In the genomic region with DNA sequence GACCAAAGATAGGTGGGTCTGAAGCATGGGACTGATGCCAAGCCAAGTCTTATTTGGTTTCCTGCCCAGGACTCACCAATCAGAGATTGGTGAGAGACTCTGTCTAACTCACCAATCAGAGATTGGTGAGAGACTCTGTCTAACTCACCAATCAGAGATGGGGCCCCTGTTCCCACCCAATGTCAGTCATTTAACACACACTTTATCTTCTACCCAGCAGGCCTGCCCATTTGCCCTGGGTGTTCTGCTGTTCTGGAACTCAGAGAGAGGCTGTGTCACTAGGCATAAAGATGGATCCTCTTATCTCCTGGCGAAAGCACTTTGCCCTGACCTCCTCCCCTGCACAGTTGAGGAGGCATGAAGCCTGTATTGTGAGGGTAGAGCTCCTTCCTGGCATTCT, we compare ENCODE assay signal across 21 cellular contexts. TPM values are rescaled to one million over a fixed set of nuclear protein-coding genes. Genes with fewer than 3 reads are reported as not detected.
A peak's percentile ranks its signal among the peaks of the same experiment; 100 is the strongest.
DNase-seq lines count a peak whose midpoint lies in the region; ATAC-seq, FAIRE-seq and TF ChIP-seq lines count a peak whose summit lies in the region.
"Had no signal": no experiment of that assay in that cellular context is flagged by ENCODE, and none has a peak within 500 bp of the region (broad histone marks: within the 10 kb centered on the region; RNA-seq: fewer than 3 reads in every experiment).

No MANE protein-coding gene starts in this region.

- no peak for TF ChIP-seq EP300 in GM12878 (IDR thresholded peaks at IDR 0.05; ENCODE audit: borderline replicate concordance in 1 of 2, control insufficient read depth in 1 of 2, low read depth in 2 of 2, low read length in 2 of 2)

- H3K9ac ChIP-seq in GM12878 (ENCODE audit: control insufficient read depth, insufficient read depth, low read length) = no peak overlapping the region
- H3K9ac ChIP-seq: BLaER1 had no signal

- BruUV-seq in GM12878 (replicated peaks; lab: Mats Ljungman, UMichigan) (no TSS peak), A673 (replicated peaks; lab: Mats Ljungman, UMichigan) (no TSS peak)

- H3K9me3 Mint-ChIP-seq in progenitor cell of endocrine pancreas (ENCODE audit: low read depth) = peaks cover 5% of the 10 kb centered on the region
- H3K9me3 Mint-ChIP-seq: activated T-helper 1 cell treated with anti-CD3 and anti-CD28 coated beads, Interleukin-12 subunit alpha, Interleukin-12 subunit beta, Interleukin-2, Interleukin-4 antibody, amounts not matched to agents 30 ng/mL and 10 ng/mL and 1 ng/mL, durations not matched to agents 14 hours and 24 hours and 36 hours; natural killer cell treated with Interleukin-12 subunit alpha and Interleukin-12 subunit beta and Interleukin-15 and Interleukin-18, amount 100 ng/mL, for 72 hours; stimulated activated naive B cell treated with anti-CD40 and anti-IgM and Interleukin-4, amounts not matched to agents 10 μg/mL and 1 μg/mL and 100 μg/mL, for 72 hours; T-helper 2 cell treated with Interferon-gamma antibody and Interleukin-4, amounts not matched to agents 5 μg/mL and 100 μg/mL, for 36 hours had no signal

- H3K36me3 Mint-ChIP-seq in progenitor cell of endocrine pancreas (ENCODE audit: insufficient read depth) = no peaks in the 10 kb centered on the region
- H3K36me3 Mint-ChIP-seq: natural killer cell treated with Interleukin-12 subunit alpha and Interleukin-12 subunit beta and Interleukin-15 and Interleukin-18, amount 100 ng/mL, for 72 hours; stimulated activated naive B cell treated with anti-CD40 and anti-IgM and Interleukin-4, amounts not matched to agents 10 μg/mL and 1 μg/mL and 100 μg/mL, for 72 hours had no signal

- H3K4me3 ChIP-seq in cardiac muscle cell (no peak overlapping the region), GM12878 (no peak overlapping the region), testis (no peak overlapping the region), A673 (ENCODE audit: low read depth, low read length, poor library complexity, severe bottlenecking) (no peak overlapping the region)
- H3K4me3 ChIP-seq: BLaER1, transverse colon had no signal

- no peak overlapping the region for H3K4me2 ChIP-seq in GM12878 (ENCODE audit: control insufficient read depth, insufficient read depth)
- H3K4me2 ChIP-seq: BLaER1 had no signal

- TF ChIP-seq CTCF in cardiac muscle cell (IDR thresholded peaks at IDR 0.05; ENCODE audit: low read depth, low read length) (no peak), GM12878 (IDR thresholded peaks at IDR 0.05 in 2 of 3, conservative IDR thresholded peaks at IDR 0.05 in 1 of 3; ENCODE audit: control insufficient read depth in 2 of 3, extremely low read depth in 1 of 3, insufficient read depth in 1 of 3, low read depth in 3 of 3, low read length in 3 of 3) (no peak), testis (IDR thresholded peaks at IDR 0.05) (no peak), progenitor cell of endocrine pancreas (IDR thresholded peaks at IDR 0.05; ENCODE audit: unreplicated experiment) (no peak), A673 (conservative IDR thresholded peaks at IDR 0.05; ENCODE audit: low read depth, low read length) (no peak)

- no peaks in the 10 kb centered on the region for H3K36me3 ChIP-seq in cardiac muscle cell
- H3K36me3 ChIP-seq in GM12878 (ENCODE audit: control insufficient read depth in 2 of 2, insufficient read depth in 2 of 2, low read length in 1 of 2) = no peaks in the 10 kb centered on the region
- no peaks in the 10 kb centered on the region for H3K36me3 ChIP-seq in testis (ENCODE audit: low read depth, missing control alignments)
- H3K36me3 ChIP-seq in A673 (ENCODE audit: insufficient read depth, low read length, poor library complexity, severe bottlenecking) = no peaks in the 10 kb centered on the region
- H3K36me3 ChIP-seq: BLaER1, transverse colon had no signal

- DNase-seq in cardiac muscle cell (ENCODE audit: low read depth in 1 of 2, low spot score in 1 of 2) = peak; percentile 17 to 38
- DNase-seq in left ventricle myocardium superior = no peak
- peak; percentile 52 for DNase-seq in NCI-H69 (lab: John Stamatoyannopoulos, UW)
- DNase-seq in GM12878 (ENCODE audit: low read depth, low spot score) = no peak
- peak; percentile 81 for DNase-seq in testis
- DNase-seq in progenitor cell of endocrine pancreas (ENCODE audit: low spot score, unreplicated experiment) = no peak
- DNase-seq in RPMI8226 = no peak
- DNase-seq in A673 (ENCODE audit: low spot score) = no peak
- DNase-seq: activated CD4-positive, CD25-positive, alpha-beta regulatory T cell treated with anti-CD3 and anti-CD28 coated beads, Interleukin-2, amount 50 U/mL, for 72 hours; anterior cingulate cortex; endodermal cell; HCEC 1CT; islet precursor cell; NCI-H1436; SHP77 treated with DMSO at 0.1 percent for 48 hours; stimulated activated naive B cell treated with anti-CD40 and anti-IgM and Interleukin-4, amounts not matched to agents 10 μg/mL and 1 μg/mL and 100 μg/mL, for 72 hours; transverse colon had no signal

- in situ Hi-C loops in GM12878 (cut with MboI) = no loop called here

- H3K4me1 Mint-ChIP-seq in progenitor cell of endocrine pancreas (ENCODE audit: low read depth) = no peaks in the 10 kb centered on the region

- TF ChIP-seq POLR2A in GM12878 (IDR thresholded peaks at IDR 0.05; ENCODE audit: low read depth, low read length) (no peak), testis (IDR thresholded peaks at IDR 0.05) (no peak)

- H3K27ac ChIP-seq in cardiac muscle cell = peak overlapping the region; percentile 16
- no peak overlapping the region for H3K27ac ChIP-seq in GM12878 (ENCODE audit: control insufficient read depth, insufficient read depth)
- H3K27ac ChIP-seq in testis = no peak overlapping the region
- H3K27ac ChIP-seq in A673 (ENCODE audit: low read depth, low read length, poor library complexity, severe bottlenecking) = no peak overlapping the region
- H3K27ac ChIP-seq: BLaER1, transverse colon had no signal

- no peaks in the 10 kb centered on the region for H4K20me1 ChIP-seq in GM12878 (ENCODE audit: control insufficient read depth, insufficient read depth)
- H4K20me1 ChIP-seq: BLaER1 had no signal

- intact Hi-C loops in left ventricle myocardium superior (cut with micrococcal nuclease) = no loop called here
- intact Hi-C loops in GM12878 (cut with micrococcal nuclease; ENCODE audit: unreplicated experiment) = loop anchor here (5.0 to 10.0 kb wide), 2 partner anchors 70 to 232 kb away; a partner anchor contains a TSS
- intact Hi-C loops in testis (cut with DNase I; ENCODE audit: low total_unique reads) = no loop called here
- intact Hi-C loops in A673 (cut with micrococcal nuclease; ENCODE audit: unreplicated experiment) = no loop called here

- 93% methylated on average over 1 of the region's 1 CpG for WGBS in GM12878 (ENCODE audit: insufficient coverage, insufficient replicate concordance, low lambda C conversion rate, missing lambda C conversion rate)
- 63 to 64% methylated on average over 1 of the region's 1 CpG for WGBS in testis, 2 donors

- H3K9me3 ChIP-seq in cardiac muscle cell (ENCODE audit: low read depth) (no peaks in the 10 kb centered on the region), GM12878 (replicated peaks; ENCODE audit: control insufficient read depth, insufficient read depth, low read length) (no peaks in the 10 kb centered on the region; the same call in 2 of the 3 replicates), testis (no peaks in the 10 kb centered on the region), A673 (ENCODE audit: low read depth, low read length, poor library complexity, severe bottlenecking) (no peaks in the 10 kb centered on the region)

- SMC1A ChIA-PET in GM12878 (lab: Charles Lee; ENCODE audit: uncharacterized antibody, unreplicated experiment) = interaction anchor here (1.1 to 2.1 kb wide), 4 partner anchors 10 to 128 kb away, joined by 3 to 11 read pairs (median 4); no protein-coding TSS in a partner anchor

- H2AFZ ChIP-seq in GM12878 (ENCODE audit: control insufficient read depth, low read depth, low read length) = peak overlapping the region; percentile 24; the same call in 1 of the 2 replicates

- POLR2A ChIA-PET in GM12878 (lab: Charles Lee) = interaction anchor here (0.5 kb wide), 1 partner anchor 214 kb away, joined by 4 read pairs; no protein-coding TSS in a partner anchor
- POLR2A ChIA-PET in A673 (lab: Charles Lee; ENCODE audit: low non-redundant PET) = no interaction called here

- TF ChIP-seq RAD21 in GM12878 (IDR thresholded peaks at IDR 0.05; ENCODE audit: insufficient read depth, low read depth, low read length) = no peak

- H3K79me2 ChIP-seq in GM12878 (ENCODE audit: control insufficient read depth, insufficient read depth, low read length) = no peaks in the 10 kb centered on the region

- CTCF ChIA-PET in GM12878 (lab: Yijun Ruan, JAX) (interaction anchor here (0.9 to 7.7 kb wide), 4 partner anchors 10 to 130 kb away, joined by 3 to 84 read pairs (median 38); a partner anchor contains a TSS), A673 (lab: Charles Lee) (no interaction called here)

- peaks cover 6% of the 10 kb centered on the region for H3K4me1 ChIP-seq in cardiac muscle cell (ENCODE audit: low read depth)
- H3K4me1 ChIP-seq in GM12878 (ENCODE audit: control insufficient read depth, insufficient read depth, low read length) = peaks cover 4% of the 10 kb centered on the region; the same call in 1 of the 2 replicates
- H3K4me1 ChIP-seq in testis = peaks cover 4% of the 10 kb centered on the region
- no peaks in the 10 kb centered on the region for H3K4me1 ChIP-seq in A673 (ENCODE audit: insufficient read depth, low read length, poor library complexity, severe bottlenecking)

- H3K27me3 ChIP-seq in cardiac muscle cell (no peaks in the 10 kb centered on the region), GM12878 (replicated peaks in 1 of 2; ENCODE audit: control insufficient read depth in 2 of 2, insufficient read depth in 2 of 2, low read length in 1 of 2) (no peaks in the 10 kb centered on the region), testis (no peaks in the 10 kb centered on the region), A673 (replicated peaks; ENCODE audit: insufficient read depth, low read depth, low read length, poor library complexity) (no peaks in the 10 kb centered on the region)
- H3K27me3 ChIP-seq: BLaER1, transverse colon had no signal

- no peak overlapping the region for H3K4me3 Mint-ChIP-seq in progenitor cell of endocrine pancreas (ENCODE audit: low read depth)
- H3K4me3 Mint-ChIP-seq: activated T-helper 1 cell treated with anti-CD3 and anti-CD28 coated beads, Interleukin-12 subunit alpha, Interleukin-12 subunit beta, Interleukin-2, Interleukin-4 antibody, amounts not matched to agents 30 ng/mL and 10 ng/mL and 1 ng/mL, durations not matched to agents 14 hours and 24 hours and 36 hours; endodermal cell; natural killer cell treated with Interleukin-12 subunit alpha and Interleukin-12 subunit beta and Interleukin-15 and Interleukin-18, amount 100 ng/mL, for 72 hours; stimulated activated naive B cell treated with anti-CD40 and anti-IgM and Interleukin-4, amounts not matched to agents 10 μg/mL and 1 μg/mL and 100 μg/mL, for 72 hours; T-helper 2 cell treated with Interferon-gamma antibody and Interleukin-4, amounts not matched to agents 5 μg/mL and 100 μg/mL, for 36 hours had no signal

- RAD21 ChIA-PET in GM12878 (lab: Charles Lee; ENCODE audit: unreplicated experiment) = interaction anchor here (1.3 to 3.1 kb wide), 2 partner anchors 9 to 129 kb away, joined by 3 to 22 read pairs; a partner anchor contains a TSS

- no peak overlapping the region for H3K27ac Mint-ChIP-seq in progenitor cell of endocrine pancreas
- H3K27ac Mint-ChIP-seq: activated T-helper 1 cell treated with anti-CD3 and anti-CD28 coated beads, Interleukin-12 subunit alpha, Interleukin-12 subunit beta, Interleukin-2, Interleukin-4 antibody, amounts not matched to agents 30 ng/mL and 10 ng/mL and 1 ng/mL, durations not matched to agents 14 hours and 24 hours and 36 hours; endodermal cell; stimulated activated naive B cell treated with anti-CD40 and anti-IgM and Interleukin-4, amounts not matched to agents 10 μg/mL and 1 μg/mL and 100 μg/mL, for 72 hours; T-helper 2 cell treated with Interferon-gamma antibody and Interleukin-4, amounts not matched to agents 5 μg/mL and 100 μg/mL, for 36 hours had no signal

- ATAC-seq in left ventricle myocardium superior (no peak), GM12878 (peak; percentile 61)
- ATAC-seq: stimulated activated naive B cell treated with anti-CD40 and anti-IgM and Interleukin-4, amounts not matched to agents 10 μg/mL and 1 μg/mL and 100 μg/mL, for 72 hours had no signal

- no peaks in the 10 kb centered on the region for H3K27me3 Mint-ChIP-seq in progenitor cell of endocrine pancreas
- H3K27me3 Mint-ChIP-seq: natural killer cell treated with Interleukin-12 subunit alpha and Interleukin-12 subunit beta and Interleukin-15 and Interleukin-18, amount 100 ng/mL, for 72 hours; stimulated activated naive B cell treated with anti-CD40 and anti-IgM and Interleukin-4, amounts not matched to agents 10 μg/mL and 1 μg/mL and 100 μg/mL, for 72 hours had no signal

- FAIRE-seq in GM12878 (lab: Jason Lieb, UNC) = no peak

RNA-seq across cellular contexts. Expression of a gene that starts 5.4 kb away (rescaled TPM):
- total RNA-seq in cardiac muscle cell (33.7 and 47.1 TPM in 2 replicates), left ventricle myocardium superior (77.3 TPM), GM12878 (2014; rRNA removed) (20.5 and 29.8 TPM in 2 replicates), GM12878 (2014; rRNA removed; fragmentation: Illumina TruSeq; extraction: Trizol) (26.5 and 30.8 TPM in 2 replicates), GM12878 (2021) (16.5 and 16.8 TPM in 2 replicates), testis (10 to 100 TPM; 51.3 to 60.6 TPM), progenitor cell of endocrine pancreas (32.4 and 33.1 TPM in 2 replicates), A673 (2021) (18.0 and 20.4 TPM in 2 replicates)
- polyA plus RNA-seq in cardiac muscle cell (62.0 and 84.9 TPM in 2 replicates), GM12878 (2011; rRNA removed) (68.2 and 111 TPM in 2 replicates), GM12878 (2014; fragmentation: Illumina TruSeq; extraction: Trizol) (25.0 and 29.3 TPM in 2 replicates), GM12878 (2014; fragmentation: Nextera tagmentation; extraction: Ambion mirVana) (10 to 100 TPM; 13.3 to 14.1 TPM), GM12878 (2014; rRNA removed) (13.8 and 17.7 TPM in 2 replicates), GM12878 (2016; fragmentation: Nextera tagmentation; extraction: Ambion mirVana) (10 to 100 TPM; 25.7 to 27.1 TPM), testis (ENCODE audit: insufficient read depth, low read depth, low replicate concordance) (42.6 TPM)
- total RNA-seq in GM12878 (2013; cell fraction: nucleolus; rRNA removed) = 87.0 and 88.0 TPM in 2 replicates
- polyA plus RNA-seq in GM12878 (2011; ENCODE audit: low read depth) = 9.1 TPM
- polyA plus RNA-seq in GM12878 (2011; cell fraction: cytosol; rRNA removed) = 25.1 and 35.3 TPM in 2 replicates
- polyA plus RNA-seq in GM12878 (2011; cell fraction: nucleus; rRNA removed) = 30.3 and 31.3 TPM in 2 replicates
- polyA plus RNA-seq in GM12878 (2012) = 10.0 and 18.1 TPM in 2 replicates
- polyA minus RNA-seq in GM12878 (2011; rRNA and poly(A)+ RNA removed) = 31.3 and 48.3 TPM in 2 replicates
- polyA minus RNA-seq in GM12878 (2011; cell fraction: cytosol; rRNA and poly(A)+ RNA removed) = 16.3 and 23.5 TPM in 2 replicates
- polyA minus RNA-seq in GM12878 (2011; cell fraction: nucleus; rRNA and poly(A)+ RNA removed) = 25.8 and 33.3 TPM in 2 replicates

Comparison
In these comparisons a context has a peak if more than half of its experiments do, and no peak if none do; other contexts are left out.
1. DNase-seq: peak in cardiac muscle cell (2 of 2), NCI-H69 (single experiment) and testis (single experiment); none in left ventricle myocardium superior (single experiment), GM12878 (single experiment), progenitor cell of endocrine pancreas (single experiment), RPMI8226 (single experiment) and A673 (single experiment).